In the genomic region with DNA sequence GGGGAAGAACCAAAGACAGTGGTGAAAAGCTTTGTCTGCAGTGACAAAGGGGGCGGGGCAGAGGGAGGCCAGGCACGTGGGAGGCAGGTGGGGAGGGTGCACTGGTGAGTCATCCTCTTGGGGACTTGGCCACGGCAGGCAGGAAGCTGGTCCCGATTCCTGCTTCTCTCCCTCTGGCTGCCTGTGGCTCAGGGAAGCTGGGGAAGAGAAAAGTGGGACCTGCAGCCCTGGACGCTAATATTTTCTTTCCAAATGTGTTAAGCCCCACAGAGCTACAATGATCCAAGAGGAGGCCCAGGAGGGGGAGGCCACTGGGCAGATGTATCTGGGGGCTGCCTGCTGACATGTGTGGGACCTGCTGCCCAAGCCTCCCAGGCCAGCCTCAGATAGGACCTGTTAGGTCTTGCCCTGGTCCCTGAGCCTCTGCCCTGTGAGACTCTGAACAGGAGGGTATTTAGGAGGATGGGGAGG, we compare ENCODE assay signal across 9 cellular contexts.
DNase-seq lines count a peak whose midpoint lies in the region; ATAC-seq and TF ChIP-seq lines count a peak whose summit lies in the region.
"Had no signal": no experiment of that assay in that cellular context is flagged by ENCODE, and none has a peak within 500 bp of the region (broad histone marks: within the 10 kb centered on the region; RNA-seq: fewer than 3 reads in every experiment).

No MANE protein-coding gene starts in this region.

- H3K27ac ChIP-seq in vagina: peak overlapping the region; percentile 46

- TF ChIP-seq POLR2A in vagina (IDR thresholded peaks at IDR 0.05): no peak

- no peaks in the 10 kb centered on the region for H3K9me3 ChIP-seq in vagina

- peaks cover 27% of the 10 kb centered on the region for H3K4me1 ChIP-seq in vagina

- intact Hi-C loops in vagina (cut with DNase I): loop anchor here (5.0 kb wide), 2 partner anchors 231 to 1096 kb away; a partner anchor contains a TSS

- no peak for TF ChIP-seq CTCF in AG10803 (conservative IDR thresholded peaks at IDR 0.05; ENCODE audit: low read length)
- no peak for TF ChIP-seq CTCF in vagina (IDR thresholded peaks at IDR 0.05)

- peak; percentile 79 for DNase-seq in AG10803 (ENCODE audit: low read depth)
- peak; percentile 69 for DNase-seq in NCI-H2107 treated with DMSO at 0.1 percent for 48 hours (lab: John Stamatoyannopoulos, UW; ENCODE audit: unreplicated experiment)
- DNase-seq in astrocyte of the hippocampus (ENCODE audit: low read depth, low spot score): peak; percentile 85
- DNase-seq in kidney tubule cell (ENCODE audit: low spot score): peak; percentile 88
- no peak for DNase-seq in vagina (ENCODE audit: extremely low spot score in 2 of 2)
- no peak for DNase-seq in amniotic stem cell (lab: John Stamatoyannopoulos, UW)
- DNase-seq: activated naive CD8-positive, alpha-beta T cell treated with anti-CD3 and anti-CD28 coated beads, Interleukin-2, amount 10 ng/mL, durations not matched to agents 7 days and 5 days had no signal

- ATAC-seq in GM21529 (IDR thresholded peaks at IDR 0.05; ENCODE audit: unreplicated experiment) (peak; percentile 66), HG03342 (IDR thresholded peaks at IDR 0.05; ENCODE audit: unreplicated experiment) (no peak)

- no peaks in the 10 kb centered on the region for H3K27me3 ChIP-seq in vagina

- no peak overlapping the region for H3K4me3 ChIP-seq in AG10803 (ENCODE audit: low read length)
- no peak overlapping the region for H3K4me3 ChIP-seq in vagina

- no peaks in the 10 kb centered on the region for H3K36me3 ChIP-seq in vagina

Comparison
In these comparisons a context has a peak if more than half of its experiments do, and no peak if none do; other contexts are left out.
1. DNase-seq: peak in AG10803 (single experiment), NCI-H2107 treated with DMSO at 0.1 percent for 48 hours (single experiment), astrocyte of the hippocampus (single experiment) and kidney tubule cell (single experiment); none in vagina (0 of 2) and amniotic stem cell (single experiment).